1 cellular context compared by ENCODE assay signal in genomic region chr6:30884521-30885480, GRCh38.
TF ChIP-seq lines count a peak whose summit lies in the region.

No MANE protein-coding gene starts in this region.

TF ChIP-seq in HEK293, 187 proteins besides CTCF, POLR2A, EP300 and RAD21 (continued from another document):
- TF ChIP-seq, protein P1, sequence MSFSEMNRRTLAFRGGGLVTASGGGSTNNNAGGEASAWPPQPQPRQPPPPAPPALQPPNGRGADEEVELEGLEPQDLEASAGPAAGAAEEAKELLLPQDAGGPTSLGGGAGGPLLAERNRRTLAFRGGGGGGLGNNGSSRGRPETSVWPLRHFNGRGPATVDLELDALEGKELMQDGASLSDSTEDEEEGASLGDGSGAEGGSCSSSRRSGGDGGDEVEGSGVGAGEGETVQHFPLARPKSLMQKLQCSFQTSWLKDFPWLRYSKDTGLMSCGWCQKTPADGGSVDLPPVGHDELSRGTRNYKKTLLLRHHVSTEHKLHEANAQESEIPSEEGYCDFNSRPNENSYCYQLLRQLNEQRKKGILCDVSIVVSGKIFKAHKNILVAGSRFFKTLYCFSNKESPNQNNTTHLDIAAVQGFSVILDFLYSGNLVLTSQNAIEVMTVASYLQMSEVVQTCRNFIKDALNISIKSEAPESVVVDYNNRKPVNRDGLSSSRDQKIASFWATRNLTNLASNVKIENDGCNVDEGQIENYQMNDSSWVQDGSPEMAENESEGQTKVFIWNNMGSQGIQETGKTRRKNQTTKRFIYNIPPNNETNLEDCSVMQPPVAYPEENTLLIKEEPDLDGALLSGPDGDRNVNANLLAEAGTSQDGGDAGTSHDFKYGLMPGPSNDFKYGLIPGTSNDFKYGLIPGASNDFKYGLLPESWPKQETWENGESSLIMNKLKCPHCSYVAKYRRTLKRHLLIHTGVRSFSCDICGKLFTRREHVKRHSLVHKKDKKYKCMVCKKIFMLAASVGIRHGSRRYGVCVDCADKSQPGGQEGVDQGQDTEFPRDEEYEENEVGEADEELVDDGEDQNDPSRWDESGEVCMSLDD (tag by site-specific recombination; IDR thresholded peaks at IDR 0.05) = no peak
- TF ChIP-seq ZNF529 (tag by site-specific recombination; IDR thresholded peaks at IDR 0.05; ENCODE audit: insufficient replicate concordance) (no peak), ZNF350 (tag by site-specific recombination; IDR thresholded peaks at IDR 0.05) (no peak), SP7 (tag by site-specific recombination; IDR thresholded peaks at IDR 0.05) (peak; percentile 45), ZNF214 (tag by site-specific recombination; IDR thresholded peaks at IDR 0.05; ENCODE audit: borderline replicate concordance) (no peak), ZNF423 (tag by site-specific recombination; IDR thresholded peaks at IDR 0.05) (no peak), PRDM4 (tag by site-specific recombination; IDR thresholded peaks at IDR 0.05) (no peak), KLF17 (tag by site-specific recombination; IDR thresholded peaks at IDR 0.05) (no peak), ZNF629 (tag by site-specific recombination; IDR thresholded peaks at IDR 0.05) (no peak), ZEB2 (tag by site-specific recombination; IDR thresholded peaks at IDR 0.05) (no peak), ZBTB8A (tag by site-specific recombination; IDR thresholded peaks at IDR 0.05) (no peak), ZNF280D (tag by site-specific recombination; IDR thresholded peaks at IDR 0.05) (no peak), SP2 (tag by site-specific recombination; IDR thresholded peaks at IDR 0.05) (0 out of 2 replicates have a peak, but pooled peaks have one; percentile 2), ZNF112 (tag by site-specific recombination; IDR thresholded peaks at IDR 0.05) (no peak), ZSCAN30 (tag by site-specific recombination; IDR thresholded peaks at IDR 0.05) (peak; percentile 26; the same call in 1 of the 2 replicates), ZNF10 (tag by site-specific recombination; IDR thresholded peaks at IDR 0.05) (no peak), ZNF76 (tag by site-specific recombination; IDR thresholded peaks at IDR 0.05; ENCODE audit: borderline replicate concordance, low read depth) (no peak), BCL11B (tag by site-specific recombination; IDR thresholded peaks at IDR 0.05; ENCODE audit: low read depth) (no peak), ZSCAN16 (tag by site-specific recombination; IDR thresholded peaks at IDR 0.05) (no peak), ZNF175 (tag by site-specific recombination; IDR thresholded peaks at IDR 0.05) (no peak), ZNF548 (tag by site-specific recombination; IDR thresholded peaks at IDR 0.05) (no peak), ZNF133 (tag by site-specific recombination; IDR thresholded peaks at IDR 0.05) (no peak), ZNF202 (tag by site-specific recombination; IDR thresholded peaks at IDR 0.05; ENCODE audit: borderline replicate concordance) (no peak), IKZF3 (tag by site-specific recombination; IDR thresholded peaks at IDR 0.05) (peak; percentile 45), WT1 (tag by site-specific recombination; IDR thresholded peaks at IDR 0.05) (no peak), ZBTB1 (tag by site-specific recombination; IDR thresholded peaks at IDR 0.05) (no peak), ATF2 (tag by site-specific recombination; IDR thresholded peaks at IDR 0.05; ENCODE audit: low read depth) (no peak), ZNF544 (tag by site-specific recombination; IDR thresholded peaks at IDR 0.05) (no peak), ZNF19 (tag by site-specific recombination; IDR thresholded peaks at IDR 0.05; ENCODE audit: low read depth) (no peak), GLI4 (tag by site-specific recombination; IDR thresholded peaks at IDR 0.05) (no peak), ZNF132 (tag by site-specific recombination; IDR thresholded peaks at IDR 0.05; ENCODE audit: borderline replicate concordance) (no peak), GLIS1 (tag by site-specific recombination; IDR thresholded peaks at IDR 0.05) (peak; percentile 70), ZNF561 (tag by site-specific recombination; IDR thresholded peaks at IDR 0.05; ENCODE audit: borderline replicate concordance) (peak; percentile 53; the same call in 1 of the 2 replicates)
- TF ChIP-seq, protein P2, sequence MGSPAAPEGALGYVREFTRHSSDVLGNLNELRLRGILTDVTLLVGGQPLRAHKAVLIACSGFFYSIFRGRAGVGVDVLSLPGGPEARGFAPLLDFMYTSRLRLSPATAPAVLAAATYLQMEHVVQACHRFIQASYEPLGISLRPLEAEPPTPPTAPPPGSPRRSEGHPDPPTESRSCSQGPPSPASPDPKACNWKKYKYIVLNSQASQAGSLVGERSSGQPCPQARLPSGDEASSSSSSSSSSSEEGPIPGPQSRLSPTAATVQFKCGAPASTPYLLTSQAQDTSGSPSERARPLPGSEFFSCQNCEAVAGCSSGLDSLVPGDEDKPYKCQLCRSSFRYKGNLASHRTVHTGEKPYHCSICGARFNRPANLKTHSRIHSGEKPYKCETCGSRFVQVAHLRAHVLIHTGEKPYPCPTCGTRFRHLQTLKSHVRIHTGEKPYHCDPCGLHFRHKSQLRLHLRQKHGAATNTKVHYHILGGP (tag by site-specific recombination; IDR thresholded peaks at IDR 0.05) = no peak
- TF ChIP-seq, protein P3, sequence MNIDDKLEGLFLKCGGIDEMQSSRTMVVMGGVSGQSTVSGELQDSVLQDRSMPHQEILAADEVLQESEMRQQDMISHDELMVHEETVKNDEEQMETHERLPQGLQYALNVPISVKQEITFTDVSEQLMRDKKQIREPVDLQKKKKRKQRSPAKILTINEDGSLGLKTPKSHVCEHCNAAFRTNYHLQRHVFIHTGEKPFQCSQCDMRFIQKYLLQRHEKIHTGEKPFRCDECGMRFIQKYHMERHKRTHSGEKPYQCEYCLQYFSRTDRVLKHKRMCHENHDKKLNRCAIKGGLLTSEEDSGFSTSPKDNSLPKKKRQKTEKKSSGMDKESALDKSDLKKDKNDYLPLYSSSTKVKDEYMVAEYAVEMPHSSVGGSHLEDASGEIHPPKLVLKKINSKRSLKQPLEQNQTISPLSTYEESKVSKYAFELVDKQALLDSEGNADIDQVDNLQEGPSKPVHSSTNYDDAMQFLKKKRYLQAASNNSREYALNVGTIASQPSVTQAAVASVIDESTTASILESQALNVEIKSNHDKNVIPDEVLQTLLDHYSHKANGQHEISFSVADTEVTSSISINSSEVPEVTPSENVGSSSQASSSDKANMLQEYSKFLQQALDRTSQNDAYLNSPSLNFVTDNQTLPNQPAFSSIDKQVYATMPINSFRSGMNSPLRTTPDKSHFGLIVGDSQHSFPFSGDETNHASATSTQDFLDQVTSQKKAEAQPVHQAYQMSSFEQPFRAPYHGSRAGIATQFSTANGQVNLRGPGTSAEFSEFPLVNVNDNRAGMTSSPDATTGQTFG (tag by site-specific recombination; IDR thresholded peaks at IDR 0.05; ENCODE audit: borderline replicate concordance) = no peak
- TF ChIP-seq, protein P4, sequence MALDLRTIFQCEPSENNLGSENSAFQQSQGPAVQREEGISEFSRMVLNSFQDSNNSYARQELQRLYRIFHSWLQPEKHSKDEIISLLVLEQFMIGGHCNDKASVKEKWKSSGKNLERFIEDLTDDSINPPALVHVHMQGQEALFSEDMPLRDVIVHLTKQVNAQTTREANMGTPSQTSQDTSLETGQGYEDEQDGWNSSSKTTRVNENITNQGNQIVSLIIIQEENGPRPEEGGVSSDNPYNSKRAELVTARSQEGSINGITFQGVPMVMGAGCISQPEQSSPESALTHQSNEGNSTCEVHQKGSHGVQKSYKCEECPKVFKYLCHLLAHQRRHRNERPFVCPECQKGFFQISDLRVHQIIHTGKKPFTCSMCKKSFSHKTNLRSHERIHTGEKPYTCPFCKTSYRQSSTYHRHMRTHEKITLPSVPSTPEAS (tag by site-specific recombination; IDR thresholded peaks at IDR 0.05) = no peak
